13 cellular contexts compared by ENCODE assay signal in genomic region chr3:140092883-140093536, GRCh38.
DNase-seq lines count a peak whose midpoint lies in the region; TF ChIP-seq lines count a peak whose summit lies in the region.
"Had no signal": no experiment of that assay in that cellular context is flagged by ENCODE, and none has a peak within 500 bp of the region (broad histone marks: within the 10 kb centered on the region; RNA-seq: fewer than 3 reads in every experiment).

No MANE protein-coding gene starts in this region.

- no peak overlapping the region for H3K4me2 ChIP-seq in Karpas-422 (ENCODE audit: low read depth, low read length, poor library complexity, severe bottlenecking)

- no peak overlapping the region for H3K9ac ChIP-seq in Karpas-422 (ENCODE audit: low read length)

- no peaks in the 10 kb centered on the region for H3K9me2 ChIP-seq in Karpas-422 (replicated peaks; ENCODE audit: insufficient read depth, low read length)

- H3K27ac ChIP-seq in Karpas-422 (ENCODE audit: low read length) (no peak overlapping the region), VCaP (peak overlapping the region; percentile 53), prostate gland (no peak overlapping the region)
- H3K27ac ChIP-seq: adrenal gland had no signal

- no peaks in the 10 kb centered on the region for H3K36me3 ChIP-seq in Karpas-422 (ENCODE audit: insufficient read depth, low read length)
- H3K36me3 ChIP-seq in prostate gland, result no peaks in the 10 kb centered on the region
- H3K36me3 ChIP-seq: adrenal gland, gastrocnemius medialis had no signal

- no peaks in the 10 kb centered on the region for H3K27me3 ChIP-seq in Karpas-422 (ENCODE audit: low read length)
- no peaks in the 10 kb centered on the region for H3K27me3 ChIP-seq in prostate gland (replicated peaks; ENCODE audit: insufficient read depth)
- H3K27me3 ChIP-seq: adrenal gland, gastrocnemius medialis had no signal

- H2AFZ ChIP-seq in Karpas-422 (ENCODE audit: low read length), result no peak overlapping the region

- DNase-seq in NCI-H748 (lab: John Stamatoyannopoulos, UW; ENCODE audit: unreplicated experiment) (peak; percentile 4), NCI-H748 treated with DMSO at 0.1 percent for 48 hours (lab: John Stamatoyannopoulos, UW) (no peak), Karpas-422 (peak; percentile 59), pons (ENCODE audit: low spot score) (peak; percentile 21), prostate gland (ENCODE audit: low spot score) (no peak), NCI-H510A (lab: John Stamatoyannopoulos, UW) (no peak), mesenteric fat pad (ENCODE audit: low spot score) (no peak)
- DNase-seq: nucleus accumbens; stimulated activated CD4-positive, alpha-beta T cell treated with anti-CD3 and anti-CD28 coated beads, Interleukin-15, amount 100 ng/mL, for 24 hours; stimulated activated CD8-positive, alpha-beta memory T cell treated with anti-CD3 and anti-CD28 coated beads, Interleukin-4, amount 100 ng/mL, for 48 hours had no signal

- H3K79me2 ChIP-seq in Karpas-422 (ENCODE audit: low read length), result no peaks in the 10 kb centered on the region

- H3K9me3 ChIP-seq in Karpas-422 (ENCODE audit: low read length) (no peaks in the 10 kb centered on the region), prostate gland (no peaks in the 10 kb centered on the region)
- H3K9me3 ChIP-seq: adrenal gland, gastrocnemius medialis had no signal

- TF ChIP-seq POLR2A in prostate gland (IDR thresholded peaks at IDR 0.05), result no peak

- TF ChIP-seq CTCF in VCaP (conservative IDR thresholded peaks at IDR 0.05) (peak; percentile 12; the same call in 1 of the 2 replicates), prostate gland (IDR thresholded peaks at IDR 0.05) (no peak)

- 94% methylated on average over 6 of the region's 6 CpGs for WGBS in prostate gland

- H3K4me1 ChIP-seq in Karpas-422 (ENCODE audit: low read length) (no peaks in the 10 kb centered on the region), prostate gland (replicated peaks) (no peaks in the 10 kb centered on the region)
- H3K4me1 ChIP-seq: adrenal gland had no signal

- H3K4me3 ChIP-seq in Karpas-422 (ENCODE audit: low read length), result no peak overlapping the region
- no peak overlapping the region for H3K4me3 ChIP-seq in prostate gland
- H3K4me3 ChIP-seq: adrenal gland, gastrocnemius medialis had no signal

- H4K20me1 ChIP-seq in Karpas-422 (ENCODE audit: insufficient read depth, low read depth, low read length), result no peaks in the 10 kb centered on the region

- intact Hi-C loops in prostate gland (cut with DNase I), result no loop called here

Comparison
In these comparisons a context has a peak if more than half of its experiments do, and no peak if none do; other contexts are left out.
1. DNase-seq: peak in NCI-H748 (single experiment), Karpas-422 (single experiment) and pons (single experiment); none in NCI-H748 treated with DMSO at 0.1 percent for 48 hours (single experiment), prostate gland (single experiment), NCI-H510A (single experiment) and mesenteric fat pad (single experiment).